ENCODE assay signal across 20 cellular contexts in genomic region chr13:20716951-20717350, GRCh38.
DNase-seq lines count a peak whose midpoint lies in the region; ATAC-seq and TF ChIP-seq lines count a peak whose summit lies in the region.
"Had no signal": no experiment of that assay in that cellular context is flagged by ENCODE, and none has a peak within 500 bp of the region (broad histone marks: within the 10 kb centered on the region; RNA-seq: fewer than 3 reads in every experiment).

No MANE protein-coding gene starts in this region.

- H3K27ac ChIP-seq in HUES48 (ENCODE audit: low read depth, low read length) = peak overlapping the region; percentile 5
- H3K27ac ChIP-seq in WERI-Rb-1 = peak overlapping the region; percentile 79
- H3K27ac ChIP-seq: body of pancreas, heart right ventricle, sigmoid colon, SJSA1, suprapubic skin had no signal

- peaks cover 22% of the 10 kb centered on the region for H3K27me3 ChIP-seq in HUES48 (ENCODE audit: control insufficient read depth, insufficient read depth, low read length)
- no peaks in the 10 kb centered on the region for H3K27me3 ChIP-seq in WERI-Rb-1 (ENCODE audit: insufficient read depth, low read depth, severe bottlenecking)
- H3K27me3 ChIP-seq: SJSA1 had no signal

- no peak overlapping the region for H3K9ac ChIP-seq in HUES48 (ENCODE audit: low read depth, low read length)

- peaks cover 6% of the 10 kb centered on the region for H3K4me1 Mint-ChIP-seq in T-helper 2 cell treated with Interferon-gamma antibody and Interleukin-4, amounts not matched to agents 5 μg/mL and 100 μg/mL, for 36 hours (ENCODE audit: low read depth)

- ATAC-seq in GM19463 (IDR thresholded peaks at IDR 0.05; ENCODE audit: unreplicated experiment) (no peak), HG03108 (IDR thresholded peaks at IDR 0.05; ENCODE audit: unreplicated experiment) (no peak)
- ATAC-seq: body of pancreas, heart right ventricle had no signal

- no peak for TF ChIP-seq CTCF in WERI-Rb-1 (IDR thresholded peaks at IDR 0.05; ENCODE audit: low read depth, low read length)

- H3K9me3 Mint-ChIP-seq in T-helper 2 cell treated with Interferon-gamma antibody and Interleukin-4, amounts not matched to agents 5 μg/mL and 100 μg/mL, for 36 hours = no peaks in the 10 kb centered on the region
- H3K9me3 Mint-ChIP-seq: activated CD4-positive, alpha-beta T cell treated with anti-CD3 and anti-CD28 coated beads, Interleukin-2, amount 10 ng/mL, durations not matched to agents 24 days and 14 days; activated naive CD4-positive, alpha-beta T cell treated with anti-CD3 and anti-CD28 coated beads for 36 hours had no signal

- no peaks in the 10 kb centered on the region for H3K9me3 ChIP-seq in HUES48 (ENCODE audit: control insufficient read depth, insufficient read depth, low read length)
- peaks cover 2% of the 10 kb centered on the region for H3K9me3 ChIP-seq in WERI-Rb-1 (ENCODE audit: severe bottlenecking)
- H3K9me3 ChIP-seq: body of pancreas, Caco-2, heart right ventricle, sigmoid colon, SJSA1, suprapubic skin had no signal

- DNase-seq in D341Med (ENCODE audit: low spot score) (peak; percentile 83), WERI-Rb-1 (peak; percentile 96), islet precursor cell (peak; percentile 60)
- DNase-seq in T-helper 2 cell treated with Interferon-gamma antibody and Interleukin-4, amounts not matched to agents 5 μg/mL and 100 μg/mL, for 36 hours (ENCODE audit: low spot score) = no peak
- no peak for DNase-seq in activated CD4-positive, alpha-beta T cell treated with anti-CD3 and anti-CD28 coated beads for 48 hours
- DNase-seq: activated CD4-positive, alpha-beta T cell treated with anti-CD3 and anti-CD28 coated beads, Interleukin-2, amount 10 ng/mL, durations not matched to agents 24 days and 14 days; activated naive CD4-positive, alpha-beta T cell treated with anti-CD3 and anti-CD28 coated beads for 36 hours; body of pancreas; Caco-2; heart right ventricle; NCI-H2029; occipital lobe; sigmoid colon; stimulated activated CD4-positive, alpha-beta T cell treated with anti-CD3 and anti-CD28 coated beads, Interleukin-4, amount 100 ng/mL, for 24 hours; stimulated activated CD8-positive, alpha-beta memory T cell treated with anti-CD3 and anti-CD28 coated beads, Interleukin-4, amount 100 ng/mL, for 48 hours had no signal

- H3K36me3 Mint-ChIP-seq in T-helper 2 cell treated with Interferon-gamma antibody and Interleukin-4, amounts not matched to agents 5 μg/mL and 100 μg/mL, for 36 hours (ENCODE audit: low read depth) = no peaks in the 10 kb centered on the region

- H3K27me3 Mint-ChIP-seq in T-helper 2 cell treated with Interferon-gamma antibody and Interleukin-4, amounts not matched to agents 5 μg/mL and 100 μg/mL, for 36 hours (ENCODE audit: low read depth) = peaks cover 18% of the 10 kb centered on the region

- H3K4me3 Mint-ChIP-seq in T-helper 2 cell treated with Interferon-gamma antibody and Interleukin-4, amounts not matched to agents 5 μg/mL and 100 μg/mL, for 36 hours = no peak overlapping the region
- H3K4me3 Mint-ChIP-seq: activated CD4-positive, alpha-beta T cell treated with anti-CD3 and anti-CD28 coated beads, Interleukin-2, amount 10 ng/mL, durations not matched to agents 24 days and 14 days; activated naive CD4-positive, alpha-beta T cell treated with anti-CD3 and anti-CD28 coated beads for 36 hours had no signal

- no peaks in the 10 kb centered on the region for H3K36me3 ChIP-seq in HUES48 (ENCODE audit: control insufficient read depth, insufficient read depth, low read length)
- no peaks in the 10 kb centered on the region for H3K36me3 ChIP-seq in WERI-Rb-1
- H3K36me3 ChIP-seq: heart right ventricle, sigmoid colon, SJSA1, suprapubic skin had no signal

- H3K4me1 ChIP-seq in HUES48 (ENCODE audit: control insufficient read depth, insufficient read depth, low read length) = peaks cover 11% of the 10 kb centered on the region

- H3K4me3 ChIP-seq in HUES48 (ENCODE audit: low read depth, low read length) (no peak overlapping the region), WERI-Rb-1 (ENCODE audit: low read depth, low read length) (peak overlapping the region; percentile 19)
- H3K4me3 ChIP-seq: body of pancreas, heart right ventricle, sigmoid colon, SJSA1, suprapubic skin had no signal

- no peak overlapping the region for H3K27ac Mint-ChIP-seq in T-helper 2 cell treated with Interferon-gamma antibody and Interleukin-4, amounts not matched to agents 5 μg/mL and 100 μg/mL, for 36 hours
- H3K27ac Mint-ChIP-seq: activated CD4-positive, alpha-beta T cell treated with anti-CD3 and anti-CD28 coated beads, Interleukin-2, amount 10 ng/mL, durations not matched to agents 24 days and 14 days; activated naive CD4-positive, alpha-beta T cell treated with anti-CD3 and anti-CD28 coated beads for 36 hours had no signal

Comparison
In these comparisons a context has a peak if more than half of its experiments do, and no peak if none do; other contexts are left out.
1. DNase-seq: peak in D341Med (single experiment), WERI-Rb-1 (single experiment) and islet precursor cell (single experiment); none in T-helper 2 cell treated with Interferon-gamma antibody and Interleukin-4, amounts not matched to agents 5 μg/mL and 100 μg/mL, for 36 hours (single experiment) and activated CD4-positive, alpha-beta T cell treated with anti-CD3 and anti-CD28 coated beads for 48 hours (single experiment).